8 cellular contexts compared by ENCODE assay signal in genomic region chr10:24723788-24724380, GRCh38. TPM values are rescaled to one million over a fixed set of nuclear protein-coding genes. Genes with fewer than 3 reads are reported as not detected.
A peak's percentile ranks its signal among the peaks of the same experiment; 100 is the strongest.
DNase-seq lines count a peak whose midpoint lies in the region; ATAC-seq, FAIRE-seq and TF ChIP-seq lines count a peak whose summit lies in the region.

Gene ARHGAP21 (minus strand): TSS chr10:24723887. CDS start chr10:24721899, 1,988 bp downstream.

- H3K36me3 Mint-ChIP-seq in activated naive CD8-positive, alpha-beta T cell treated with anti-CD3 and anti-CD28 coated beads, Interleukin-2, amount 10 ng/mL, durations not matched to agents 7 days and 5 days = peaks cover 10% of the 10 kb centered on the region
- no peaks in the 10 kb centered on the region for H3K36me3 Mint-ChIP-seq in glutamatergic neuron (ENCODE audit: unreplicated experiment)

- peak within 1 kb of the TSS; percentile 93 for H3K4me3 ChIP-seq in AG10803 (ENCODE audit: low read length)

- DNase-seq in AG10803 (ENCODE audit: low read depth) = peak; percentile 74
- DNase-seq in RCC 7860 (ENCODE audit: low spot score) = peak; percentile 44
- peak; percentile 71 for DNase-seq in activated naive CD8-positive, alpha-beta T cell treated with anti-CD3 and anti-CD28 coated beads, Interleukin-2, amount 10 ng/mL, durations not matched to agents 7 days and 5 days
- DNase-seq in glutamatergic neuron = peak; percentile 70
- DNase-seq in nucleus accumbens (lab: John Stamatoyannopoulos, UW) = peak in 54 of 56 donors; percentile 22 to 86 (median 76)
- peak; percentile 60 for DNase-seq in urothelium cell line (ENCODE audit: low spot score)

- ATAC-seq in GM18861 (IDR thresholded peaks at IDR 0.05; ENCODE audit: unreplicated experiment) (peak; percentile 0), HG03354 (IDR thresholded peaks at IDR 0.05; ENCODE audit: poor library complexity, severe bottlenecking, unreplicated experiment) (peak; percentile 32)
- peak; percentile 18 for ATAC-seq in activated naive CD8-positive, alpha-beta T cell treated with anti-CD3 and anti-CD28 coated beads, Interleukin-2, amount 10 ng/mL, durations not matched to agents 7 days and 5 days (ENCODE audit: low read depth)

- H3K4me3 Mint-ChIP-seq in activated naive CD8-positive, alpha-beta T cell treated with anti-CD3 and anti-CD28 coated beads, Interleukin-2, amount 10 ng/mL, durations not matched to agents 7 days and 5 days = peak within 1 kb of the TSS; percentile 92
- peak within 1 kb of the TSS; percentile 94 for H3K4me3 Mint-ChIP-seq in glutamatergic neuron (ENCODE audit: unreplicated experiment)

- H3K27ac Mint-ChIP-seq in activated naive CD8-positive, alpha-beta T cell treated with anti-CD3 and anti-CD28 coated beads, Interleukin-2, amount 10 ng/mL, durations not matched to agents 7 days and 5 days = peak within 1 kb of the TSS; percentile 90
- H3K27ac Mint-ChIP-seq in glutamatergic neuron (ENCODE audit: unreplicated experiment) = peak within 1 kb of the TSS; percentile 96

- POLR2A ChIA-PET in activated naive CD8-positive, alpha-beta T cell treated with anti-CD3 and anti-CD28 coated beads, Interleukin-2, amount 10 ng/mL, durations not matched to agents 7 days and 5 days (lab: Charles Lee) = interaction anchor here (0.7 to 2.2 kb wide), 9 partner anchors 14 to 307 kb away, joined by 3 to 7 read pairs (median 4); partner anchors contain the start of genes ENKUR and THNSL1

- peaks cover 21% of the 10 kb centered on the region for H3K4me1 Mint-ChIP-seq in activated naive CD8-positive, alpha-beta T cell treated with anti-CD3 and anti-CD28 coated beads, Interleukin-2, amount 10 ng/mL, durations not matched to agents 7 days and 5 days
- H3K4me1 Mint-ChIP-seq in glutamatergic neuron (ENCODE audit: low read depth, unreplicated experiment) = peaks cover 10% of the 10 kb centered on the region

- H3K9me3 Mint-ChIP-seq in activated naive CD8-positive, alpha-beta T cell treated with anti-CD3 and anti-CD28 coated beads, Interleukin-2, amount 10 ng/mL, durations not matched to agents 7 days and 5 days = no peaks in the 10 kb centered on the region
- peaks cover 16% of the 10 kb centered on the region for H3K9me3 Mint-ChIP-seq in glutamatergic neuron (ENCODE audit: unreplicated experiment)

- peak; percentile 9; the same call in 1 of the 2 replicates for TF ChIP-seq CTCF in AG10803 (conservative IDR thresholded peaks at IDR 0.05; ENCODE audit: low read length)
- TF ChIP-seq CTCF in glutamatergic neuron (IDR thresholded peaks at IDR 0.05; ENCODE audit: partially characterized antibody, unreplicated experiment) = peak; percentile 13

- no peaks in the 10 kb centered on the region for H3K27me3 Mint-ChIP-seq in activated naive CD8-positive, alpha-beta T cell treated with anti-CD3 and anti-CD28 coated beads, Interleukin-2, amount 10 ng/mL, durations not matched to agents 7 days and 5 days
- peaks cover 9% of the 10 kb centered on the region for H3K27me3 Mint-ChIP-seq in glutamatergic neuron (ENCODE audit: unreplicated experiment)

- FAIRE-seq in RCC 7860 (lab: Jason Lieb, UNC) = no peak
- FAIRE-seq in urothelium cell line (lab: Jason Lieb, UNC) = no peak

RNA-seq across cellular contexts. Expression of gene ARHGAP21, which starts in this region (rescaled TPM):
- total RNA-seq in activated naive CD8-positive, alpha-beta T cell treated with anti-CD3 and anti-CD28 coated beads, Interleukin-2, amount 10 ng/mL, durations not matched to agents 7 days and 5 days = 10 to 100 TPM; 23.5 to 29.6 TPM
- 217 TPM for total RNA-seq in glutamatergic neuron (ENCODE audit: unreplicated experiment)

Comparison
In these comparisons a context has a peak if more than half of its experiments do, and no peak if none do; other contexts are left out.
1. Peak in every context shown above with its lines: DNase-seq, ATAC-seq and H3K4me3 ChIP-seq.